8 cellular contexts compared by ENCODE assay signal in the genomic region with DNA sequence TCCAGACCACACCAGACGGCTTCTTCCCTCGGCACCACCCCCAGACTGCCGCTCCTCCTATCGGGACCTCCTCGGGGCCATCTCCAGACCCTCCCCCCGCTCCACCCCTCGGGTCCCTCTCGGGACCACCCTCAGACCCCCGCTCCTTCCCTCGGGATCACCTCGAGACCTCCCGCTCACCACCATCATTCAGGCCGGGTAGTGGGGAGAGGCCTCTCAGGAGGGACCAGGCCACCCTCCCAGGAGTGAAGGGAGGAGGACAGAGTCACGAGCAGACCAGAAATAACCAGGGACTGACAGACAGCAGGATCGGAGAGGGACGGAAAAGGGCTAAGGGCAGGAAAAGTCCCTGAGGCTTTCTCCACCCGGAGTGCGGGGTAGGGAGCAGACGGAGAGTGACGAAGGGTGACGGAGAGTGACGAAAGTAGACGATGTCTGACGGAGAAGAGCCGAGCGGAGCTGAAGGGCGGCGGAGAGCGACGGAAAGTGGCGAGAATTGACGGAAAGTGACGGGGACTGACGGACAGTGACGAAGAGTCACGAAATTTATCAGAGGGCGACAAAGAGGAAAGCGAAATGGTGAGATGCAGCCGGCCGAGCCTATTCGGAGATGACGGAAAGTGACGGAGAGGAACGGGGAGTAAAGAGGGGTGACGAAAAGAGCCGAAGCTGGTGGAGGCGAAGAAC.
DNase-seq lines count a peak whose midpoint lies in the region; ATAC-seq, FAIRE-seq and TF ChIP-seq lines count a peak whose summit lies in the region.
"Not testable (repeated sequence)": the region's sequence is repeated elsewhere in the genome, so short reads cannot be mapped to it uniquely, and the experiment has no call there.

No MANE protein-coding gene starts in this region.

- H3K9me1 ChIP-seq in K562 (ENCODE audit: control insufficient read depth, insufficient read depth, low read length), result not testable (repeated sequence)

- in situ Hi-C loops in K562 (cut with MboI), result not testable (repeated sequence)

- not testable (repeated sequence) for H3K4me1 ChIP-seq in K562 (replicated peaks in 1 of 2; ENCODE audit: control insufficient read depth in 2 of 2, insufficient read depth in 2 of 2, low read length in 2 of 2); kidney (ENCODE audit: control insufficient read depth in 1 of 2, insufficient read depth in 1 of 2, low read depth in 1 of 2, low read length in 2 of 2)

- TF ChIP-seq CTCF in Calu3 (IDR thresholded peaks at IDR 0.05; ENCODE audit: unreplicated experiment); K562 (IDR thresholded peaks at IDR 0.05 in 2 of 3, conservative IDR thresholded peaks at IDR 0.05 in 1 of 3; ENCODE audit: insufficient read depth in 2 of 3, low read depth in 1 of 3, low read length in 3 of 3); kidney (IDR thresholded peaks at IDR 0.05; ENCODE audit: borderline replicate concordance, extremely low read depth, insufficient read depth): not testable (repeated sequence)

- not testable (repeated sequence) for H3K27me3 Mint-ChIP-seq in Calu3 (ENCODE audit: unreplicated experiment)

- H3K9me3 ChIP-seq in K562 (replicated peaks; ENCODE audit: control insufficient read depth, insufficient read depth, low read depth, low read length); kidney (ENCODE audit: control insufficient read depth in 1 of 2, low read length in 2 of 2): not testable (repeated sequence)

- peak overlapping the region; percentile 84 for H3K27ac Mint-ChIP-seq in Calu3 (ENCODE audit: unreplicated experiment)

- no CpG with 5 or more reads among the region's 47 CpGs for WGBS in K562 (ENCODE audit: insufficient coverage, low coverage, missing lambda C conversion rate)

- CTCF ChIA-PET in Calu3 (lab: Charles Lee); K562 (lab: Yijun Ruan, JAX; ENCODE audit: low intra/inter-chr PET ratio): not testable (repeated sequence)

- intact Hi-C loops in Calu3 (cut with micrococcal nuclease; ENCODE audit: unreplicated experiment); K562 (cut with micrococcal nuclease); kidney (cut with DNase I): not testable (repeated sequence)

- not testable (repeated sequence) for H3K36me3 ChIP-seq in K562 (ENCODE audit: control insufficient read depth, insufficient read depth, low read length); kidney (ENCODE audit: control insufficient read depth in 1 of 2, insufficient read depth in 2 of 2, low read length in 2 of 2)

- ATAC-seq in GM19438 (IDR thresholded peaks at IDR 0.05; ENCODE audit: low read depth, unreplicated experiment) (peak; percentile 94), HG02763 (IDR thresholded peaks at IDR 0.05; ENCODE audit: unreplicated experiment) (peak; percentile 91), HG03432 (IDR thresholded peaks at IDR 0.05; ENCODE audit: unreplicated experiment) (peak; percentile 97), K562 (peak; percentile 97)
- ATAC-seq in activated CD4-positive, CD25-positive, alpha-beta regulatory T cell treated with anti-CD3 and anti-CD28 coated beads, Interleukin-2, amount 50 U/mL, for 24 hours, result peak; percentile 91 to 94

- H3K9me3 Mint-ChIP-seq in Calu3 (ENCODE audit: low read depth, unreplicated experiment), result not testable (repeated sequence)

- not testable (repeated sequence) for TF ChIP-seq EP300 in K562 (IDR thresholded peaks at IDR 0.05; ENCODE audit: low read length)

- H3K27ac ChIP-seq in K562 (ENCODE audit: extremely low read depth, low read depth, low read length); kidney (ENCODE audit: low read depth in 2 of 2, low read length in 2 of 2): not testable (repeated sequence)

- not testable (repeated sequence) for H3K36me3 Mint-ChIP-seq in Calu3 (ENCODE audit: insufficient read depth, unreplicated experiment)

- TF ChIP-seq RAD21 in K562 (CRISPR knock-in tag; conservative IDR thresholded peaks at IDR 0.05 in 1 of 2, IDR thresholded peaks at IDR 0.05 in 1 of 2), result not testable (repeated sequence)

- DNase-seq in Calu3, result peak; percentile 74
- not testable (repeated sequence) for DNase-seq in K562 (ENCODE audit: extremely low read depth in 1 of 4, low spot score in 3 of 4); kidney; skeletal muscle cell (ENCODE audit: low read depth)

- POLR2A ChIA-PET in K562 (lab: Yijun Ruan, JAX), result not testable (repeated sequence)

- H3K79me2 ChIP-seq in K562 (ENCODE audit: control insufficient read depth, insufficient read depth, low read length), result not testable (repeated sequence)

- H3K4me3 Mint-ChIP-seq in Calu3 (ENCODE audit: low read depth, unreplicated experiment), result peak overlapping the region; percentile 56

- H3K9ac ChIP-seq in K562 (ENCODE audit: insufficient read depth in 1 of 2, low read depth in 2 of 2, low read length in 2 of 2); kidney (ENCODE audit: low read length in 2 of 2): not testable (repeated sequence)

- H3K4me1 Mint-ChIP-seq in Calu3 (ENCODE audit: low read depth, unreplicated experiment), result not testable (repeated sequence)

- not testable (repeated sequence) for H3K4me3 ChIP-seq in K562; kidney (ENCODE audit: low read length in 2 of 2)
- peak overlapping the region; percentile 21 for H3K4me3 ChIP-seq in skeletal muscle cell (ENCODE audit: low read depth, low read length)

- not testable (repeated sequence) for H3K4me2 ChIP-seq in K562 (ENCODE audit: insufficient read depth, low read length)

- not testable (repeated sequence) for H2AFZ ChIP-seq in K562 (ENCODE audit: low read depth, low read length)

- H4K20me1 ChIP-seq in K562 (replicated peaks; ENCODE audit: control insufficient read depth, insufficient read depth, low read length), result not testable (repeated sequence)

- FAIRE-seq in K562 (lab: Jason Lieb, UNC) (peak; percentile 82), kidney (lab: Jason Lieb, UNC) (peak; percentile 97)

- not testable (repeated sequence) for TF ChIP-seq POLR2A in K562 (conservative IDR thresholded peaks at IDR 0.05)

- not testable (repeated sequence) for H3K27me3 ChIP-seq in K562 (ENCODE audit: control insufficient read depth in 2 of 2, insufficient read depth in 2 of 2, low read length in 2 of 2)

- not testable (repeated sequence) for BruUV-seq in Calu3 (replicated peaks; lab: Mats Ljungman, UMichigan); K562 (replicated peaks; lab: Mats Ljungman, UMichigan)

TF ChIP-seq in K562, 482 proteins besides CTCF, POLR2A, EP300 and RAD21:
- TF ChIP-seq CREB1 (IDR thresholded peaks at IDR 0.05), result peak; percentile 40; the same call in 1 of the 2 replicates
- not testable (repeated sequence) for TF ChIP-seq CREB1 (CRISPR knock-in tag; IDR thresholded peaks at IDR 0.05)
- TF ChIP-seq CREM (IDR thresholded peaks at IDR 0.05; ENCODE audit: low read depth), result peak; percentile 70
